Comparison of ENCODE assay signal across 33 cellular contexts in genomic region chr12:112809684-112810083, GRCh38. TPM values are rescaled to one million over a fixed set of nuclear protein-coding genes. Genes with fewer than 3 reads are reported as not detected.
"Had no signal": no experiment of that assay in that cellular context is flagged by ENCODE, and none has a peak within 500 bp of the region (broad histone marks: within the 10 kb centered on the region; RNA-seq: fewer than 3 reads in every experiment).

No MANE protein-coding gene starts in this region.

- H3K27ac ChIP-seq: Peyer's patch, SJSA1 had no signal

- H3K36me3 Mint-ChIP-seq: activated naive CD4-positive, alpha-beta T cell treated with anti-CD3 and anti-CD28 coated beads, Interleukin-2, amount 10 ng/mL, durations not matched to agents 7 days and 5 days; activated naive CD8-positive, alpha-beta T cell; brain had no signal

- H3K4me3 Mint-ChIP-seq: activated CD4-positive, alpha-beta T cell treated with anti-CD3 and anti-CD28 coated beads for 36 hours; activated CD4-positive, alpha-beta T cell treated with anti-CD3 and anti-CD28 coated beads, Interleukin-2, amount 10 ng/mL, durations not matched to agents 7 days and 5 days; activated naive CD4-positive, alpha-beta T cell treated with anti-CD3 and anti-CD28 coated beads, Interleukin-2, amount 10 ng/mL, durations not matched to agents 7 days and 5 days; activated naive CD8-positive, alpha-beta T cell; activated naive CD8-positive, alpha-beta T cell treated with anti-CD3 and anti-CD28 coated beads, Interleukin-2, amount 50 U/mL, for 24 hours; activated T-cell treated with anti-CD3 and anti-CD28 coated beads, Interleukin-2, amount 50 U/mL, for 4 hours; brain; T-helper 1 cell treated with Interleukin-12 subunit alpha and Interleukin-12 subunit beta and Interleukin-4 antibody, amounts not matched to agents 30 μg/mL and 1 μg/mL, for 36 hours; T-helper 2 cell treated with Interferon-gamma antibody and Interleukin-4, amounts not matched to agents 5 μg/mL and 100 μg/mL, for 36 hours had no signal

- H3K4me2 ChIP-seq: SK-N-SH had no signal

- H3K4me1 Mint-ChIP-seq: activated CD4-positive, alpha-beta T cell treated with anti-CD3 and anti-CD28 coated beads for 36 hours; activated CD4-positive, alpha-beta T cell treated with anti-CD3 and anti-CD28 coated beads, Interleukin-2, amount 10 ng/mL, durations not matched to agents 7 days and 5 days; activated naive CD4-positive, alpha-beta T cell treated with anti-CD3 and anti-CD28 coated beads, Interleukin-2, amount 10 ng/mL, durations not matched to agents 7 days and 5 days; activated naive CD8-positive, alpha-beta T cell treated with anti-CD3 and anti-CD28 coated beads, Interleukin-2, amount 50 U/mL, for 24 hours; brain had no signal

- H3K9me3 Mint-ChIP-seq: activated CD4-positive, alpha-beta T cell treated with anti-CD3 and anti-CD28 coated beads, Interleukin-2, amount 10 ng/mL, durations not matched to agents 7 days and 5 days; activated naive CD4-positive, alpha-beta T cell treated with anti-CD3 and anti-CD28 coated beads, Interleukin-2, amount 10 ng/mL, durations not matched to agents 7 days and 5 days; activated naive CD8-positive, alpha-beta T cell treated with anti-CD3 and anti-CD28 coated beads, Interleukin-2, amount 50 U/mL, for 24 hours; activated T-cell treated with anti-CD3 and anti-CD28 coated beads, Interleukin-2, amount 50 U/mL, for 4 hours; brain; T-helper 1 cell treated with Interleukin-12 subunit alpha and Interleukin-12 subunit beta and Interleukin-4 antibody, amounts not matched to agents 30 μg/mL and 1 μg/mL, for 36 hours; T-helper 2 cell treated with Interferon-gamma antibody and Interleukin-4, amounts not matched to agents 5 μg/mL and 100 μg/mL, for 36 hours had no signal

- H3K27ac Mint-ChIP-seq: activated CD4-positive, alpha-beta T cell treated with anti-CD3 and anti-CD28 coated beads for 36 hours; activated CD4-positive, alpha-beta T cell treated with anti-CD3 and anti-CD28 coated beads, Interleukin-2, amount 10 ng/mL, durations not matched to agents 7 days and 5 days; activated naive CD4-positive, alpha-beta T cell treated with anti-CD3 and anti-CD28 coated beads, Interleukin-2, amount 10 ng/mL, durations not matched to agents 7 days and 5 days; activated naive CD8-positive, alpha-beta T cell; activated naive CD8-positive, alpha-beta T cell treated with anti-CD3 and anti-CD28 coated beads, Interleukin-2, amount 50 U/mL, for 24 hours; brain; T-helper 1 cell treated with Interleukin-12 subunit alpha and Interleukin-12 subunit beta and Interleukin-4 antibody, amounts not matched to agents 30 μg/mL and 1 μg/mL, for 36 hours; T-helper 2 cell treated with Interferon-gamma antibody and Interleukin-4, amounts not matched to agents 5 μg/mL and 100 μg/mL, for 36 hours had no signal

- H3K4me3 ChIP-seq: MG63, Peyer's patch, SJSA1 had no signal

- H3K9ac ChIP-seq: SK-N-SH had no signal

- H3K9me2 ChIP-seq: SK-N-SH had no signal

- DNase-seq: activated CD4-positive, alpha-beta T cell treated with anti-CD3 and anti-CD28 coated beads for 36 hours; activated CD4-positive, alpha-beta T cell treated with anti-CD3 and anti-CD28 coated beads, Interleukin-2, amount 10 ng/mL, durations not matched to agents 7 days and 5 days; activated CD4-positive, alpha-beta T cell treated with anti-CD3 and anti-CD28 coated beads, Interleukin-2, amount 50 U/mL, for 48 hours; activated CD8-positive, alpha-beta memory T cell treated with anti-CD3 and anti-CD28 coated beads, Interleukin-2, amount 50 U/mL, for 4 hours; activated effector memory CD4-positive, alpha-beta T cell treated with Interleukin-2 at 50 U/mL for 16 hours; activated naive CD4-positive, alpha-beta T cell treated with anti-CD3 and anti-CD28 coated beads, Interleukin-2, amount 10 ng/mL, durations not matched to agents 7 days and 5 days; activated naive CD8-positive, alpha-beta T cell treated with anti-CD3 and anti-CD28 coated beads, Interleukin-2, amount 50 U/mL, for 24 hours; activated T-cell treated with anti-CD3 and anti-CD28 coated beads for 4 hours; activated T-cell treated with anti-CD3 and anti-CD28 coated beads, Interleukin-2, amount 50 U/mL, for 4 hours; anterior cingulate cortex; caudate nucleus; cerebellar nuclear complex; Kasumi-1; KG1; MG63; NCI-H1048; NCI-H1694 treated with DMSO at 0.1 percent for 48 hours; NCI-H2081; NCI-H2171 treated with DMSO at 0.1 percent for 48 hours; NCI-H2227 treated with DMSO at 0.1 percent for 48 hours; NCI-H510A treated with DMSO at 0.1 percent for 48 hours; PC-3; Peyer's patch; RPMI8226; SHP77 treated with DMSO at 0.1 percent for 48 hours had no signal

- H3K27me3 ChIP-seq: Peyer's patch had no signal

- H3K36me3 ChIP-seq: MG63, Peyer's patch, SJSA1 had no signal

- ATAC-seq: activated CD4-positive, alpha-beta T cell treated with anti-CD3 and anti-CD28 coated beads for 36 hours; activated CD4-positive, CD25-positive, alpha-beta regulatory T cell treated with anti-CD3 and anti-CD28 coated beads, Interleukin-2, amount 50 U/mL, for 24 hours; activated naive CD8-positive, alpha-beta T cell treated with anti-CD3 and anti-CD28 coated beads, Interleukin-2, amount 50 U/mL, for 24 hours; activated T-cell treated with anti-CD3 and anti-CD28 coated beads, Interleukin-2, amount 50 U/mL, for 4 hours; PC-3 had no signal

- H3K27me3 Mint-ChIP-seq: activated naive CD4-positive, alpha-beta T cell treated with anti-CD3 and anti-CD28 coated beads, Interleukin-2, amount 10 ng/mL, durations not matched to agents 7 days and 5 days had no signal

- H3K4me1 ChIP-seq: Peyer's patch, SJSA1 had no signal

RNA-seq across cellular contexts. Expression of gene RPH3A, which starts 18.1 kb away (rescaled TPM):
- total RNA-seq: activated CD4-positive, alpha-beta T cell treated with anti-CD3 and anti-CD28 coated beads for 36 hours; activated CD4-positive, alpha-beta T cell treated with anti-CD3 and anti-CD28 coated beads, Interleukin-2, amount 10 ng/mL, durations not matched to agents 7 days and 5 days; activated T-cell treated with anti-CD3 and anti-CD28 coated beads, Interleukin-2, amount 50 U/mL, for 4 hours; bronchial epithelial cell; PC-3; Peyer's patch had no signal
